22 cellular contexts compared by ENCODE assay signal in genomic region chr17:30251931-30252330, GRCh38. TPM values are rescaled to one million over a fixed set of nuclear protein-coding genes. Genes with fewer than 3 reads are reported as not detected.
"Had no signal": no experiment of that assay in that cellular context is flagged by ENCODE, and none has a peak within 500 bp of the region (broad histone marks: within the 10 kb centered on the region; RNA-seq: fewer than 3 reads in every experiment).

No MANE protein-coding gene starts in this region.

- H3K4me1 Mint-ChIP-seq: naive thymus-derived CD4-positive, alpha-beta T cell; stimulated activated memory B cell treated with anti-CD40 and anti-IgM and Interleukin-4, amounts not matched to agents 10 μg/mL and 1 μg/mL and 100 μg/mL, for 72 hours had no signal

- H3K4me1 ChIP-seq: spleen, tibial artery, uterus had no signal

- H3K9me3 ChIP-seq: heart right ventricle, spleen, tibial artery, upper lobe of left lung, uterus had no signal

- H3K36me3 ChIP-seq: uterus had no signal

- H3K27ac Mint-ChIP-seq: nephron progenitor cell; stimulated activated memory B cell treated with anti-CD40 and anti-IgM and Interleukin-4, amounts not matched to agents 10 μg/mL and 1 μg/mL and 100 μg/mL, for 72 hours; stimulated activated naive CD8-positive, alpha-beta T cell treated with anti-CD3 and anti-CD28 coated beads, Interleukin-15, Interleukin-2, amounts not matched to agents 100 ng/mL and 50 ng/mL, for 24 hours had no signal

- H3K4me3 ChIP-seq: dorsolateral prefrontal cortex, heart right ventricle, spleen, tibial artery, upper lobe of left lung, uterus had no signal

- H3K27me3 ChIP-seq: dorsolateral prefrontal cortex, heart right ventricle, spleen, tibial artery, upper lobe of left lung, uterus had no signal

- DNase-seq: cortex of kidney; dorsolateral prefrontal cortex; effector CD8-positive, alpha-beta T cell; heart right ventricle; hypothalamus; kidney glomerular epithelial cell; mammary epithelial cell; naive thymus-derived CD4-positive, alpha-beta T cell; nephron progenitor cell; posterior cingulate gyrus; spleen; stimulated activated CD4-positive, alpha-beta T cell treated with anti-CD3 and anti-CD28 coated beads, Interleukin-15, amount 100 ng/mL, for 24 hours; stimulated activated CD4-positive, alpha-beta T cell treated with anti-CD3 and anti-CD28 coated beads, Interleukin-1b, Interleukin-23, amount 100 ng/mL, for 48 hours; stimulated activated CD4-positive, alpha-beta T cell treated with anti-CD3 and anti-CD28 coated beads, Interleukin-4, amount 100 ng/mL, for 24 hours; tibial artery; upper lobe of left lung; uterus had no signal

- H3K27me3 Mint-ChIP-seq: naive thymus-derived CD4-positive, alpha-beta T cell; stimulated activated memory B cell treated with anti-CD40 and anti-IgM and Interleukin-4, amounts not matched to agents 10 μg/mL and 1 μg/mL and 100 μg/mL, for 72 hours; stimulated activated naive CD8-positive, alpha-beta T cell treated with anti-CD3 and anti-CD28 coated beads, Interleukin-15, Interleukin-2, amounts not matched to agents 100 ng/mL and 50 ng/mL, for 24 hours had no signal

- H3K4me3 Mint-ChIP-seq: naive thymus-derived CD4-positive, alpha-beta T cell; nephron progenitor cell; stimulated activated memory B cell treated with anti-CD40 and anti-IgM and Interleukin-4, amounts not matched to agents 10 μg/mL and 1 μg/mL and 100 μg/mL, for 72 hours; stimulated activated naive CD8-positive, alpha-beta T cell treated with anti-CD3 and anti-CD28 coated beads, Interleukin-15, Interleukin-2, amounts not matched to agents 100 ng/mL and 50 ng/mL, for 24 hours had no signal

- ATAC-seq: esophagus mucosa; heart right ventricle; naive thymus-derived CD4-positive, alpha-beta T cell; sciatic nerve; stimulated activated memory B cell treated with anti-CD40 and anti-IgM and Interleukin-4, amounts not matched to agents 10 μg/mL and 1 μg/mL and 100 μg/mL, for 72 hours had no signal

- H3K9me3 Mint-ChIP-seq: naive thymus-derived CD4-positive, alpha-beta T cell; nephron progenitor cell; stimulated activated memory B cell treated with anti-CD40 and anti-IgM and Interleukin-4, amounts not matched to agents 10 μg/mL and 1 μg/mL and 100 μg/mL, for 72 hours; stimulated activated naive CD8-positive, alpha-beta T cell treated with anti-CD3 and anti-CD28 coated beads, Interleukin-15, Interleukin-2, amounts not matched to agents 100 ng/mL and 50 ng/mL, for 24 hours had no signal

RNA-seq across cellular contexts. Expression of gene SLC6A4, which starts 16.4 kb away (rescaled TPM):
- total RNA-seq: mammary epithelial cell, mesenteric fat pad had no signal
